ENCODE assay signal across 1 cellular context in genomic region chr16:86664518-86665318, GRCh38.
TF ChIP-seq lines count a peak whose summit lies in the region.

No MANE protein-coding gene starts in this region.

TF ChIP-seq in K562, 482 proteins besides CTCF, POLR2A, EP300 and RAD21 (continued from another document):
- 0 out of 2 replicates have a peak, but pooled peaks have one; percentile 26 for TF ChIP-seq TFAP4 (CRISPR knock-in tag; IDR thresholded peaks at IDR 0.05; ENCODE audit: borderline replicate concordance)
- no peak for TF ChIP-seq ZNF740 (CRISPR knock-in tag; IDR thresholded peaks at IDR 0.05)
- no peak for TF ChIP-seq ZNF740 (tag; IDR thresholded peaks at IDR 0.05)
- TF ChIP-seq MAFG (tag; conservative IDR thresholded peaks at IDR 0.05) = peak; percentile 45
- no peak for TF ChIP-seq HSF4 (CRISPR knock-in tag; IDR thresholded peaks at IDR 0.05; ENCODE audit: borderline replicate concordance)
- no peak for TF ChIP-seq ZBTB9 (CRISPR knock-in tag; IDR thresholded peaks at IDR 0.05)
- TF ChIP-seq ZNF274 (IDR thresholded peaks at IDR 0.05; ENCODE audit: borderline replicate concordance, low read depth, low read length) = no peak
- TF ChIP-seq ZNF121 (CRISPR knock-in tag; conservative IDR thresholded peaks at IDR 0.05) = no peak
- TF ChIP-seq E2F8 (IDR thresholded peaks at IDR 0.05; ENCODE audit: low read depth, partially characterized antibody) = no peak
- TF ChIP-seq TCFL5 (CRISPR knock-in tag; conservative IDR thresholded peaks at IDR 0.05) = no peak
- no peak for TF ChIP-seq CREB5 (CRISPR knock-in tag; IDR thresholded peaks at IDR 0.05)
